ENCODE assay signal across 17 cellular contexts in genomic region chr5:43046474-43046873, GRCh38.
"Had no signal": no experiment of that assay in that cellular context is flagged by ENCODE, and none has a peak within 500 bp of the region (broad histone marks: within the 10 kb centered on the region; RNA-seq: fewer than 3 reads in every experiment).

No MANE protein-coding gene starts in this region.

- H3K27ac Mint-ChIP-seq: neural progenitor cell, WTC11 had no signal

- H3K36me3 ChIP-seq: adrenal gland, neural progenitor cell, vagina had no signal

- H3K9ac ChIP-seq: neural progenitor cell, parathyroid adenoma had no signal

- H3K27ac ChIP-seq: adrenal gland, epithelial cell of prostate, neural progenitor cell, parathyroid adenoma, tibial artery, vagina had no signal

- H3K4me3 ChIP-seq: adrenal gland, neural progenitor cell, tibial artery, vagina had no signal

- H3K4me1 ChIP-seq: adrenal gland, parathyroid adenoma had no signal

- H2AFZ ChIP-seq: neural progenitor cell, parathyroid adenoma had no signal

- ATAC-seq: WTC11 had no signal

- DNase-seq: activated CD4-positive, alpha-beta T cell treated with anti-CD3 and anti-CD28 coated beads, Interleukin-2, amount 50 U/mL, for 1 hour; activated gamma-delta T cell treated with Interleukin-2 at 50 U/mL for 16 hours; activated T-cell treated with anti-CD3 and anti-CD28 coated beads, Interleukin-2, amount 50 U/mL, for 48 hours; adrenal gland; cortex of kidney; effector CD8-positive, alpha-beta T cell; hippocampal formation; kidney glomerular epithelial cell; retina; stimulated activated CD4-positive, alpha-beta T cell treated with anti-CD3 and anti-CD28 coated beads, Interleukin-4, amount 100 ng/mL, for 24 hours; T1000; tibial artery had no signal

- H3K79me2 ChIP-seq: parathyroid adenoma had no signal

- H3K4me3 Mint-ChIP-seq: neural progenitor cell, WTC11 had no signal

- H3K27me3 ChIP-seq: adrenal gland, tibial artery, vagina had no signal

- H3K4me2 ChIP-seq: neural progenitor cell had no signal
